In the genomic region with DNA sequence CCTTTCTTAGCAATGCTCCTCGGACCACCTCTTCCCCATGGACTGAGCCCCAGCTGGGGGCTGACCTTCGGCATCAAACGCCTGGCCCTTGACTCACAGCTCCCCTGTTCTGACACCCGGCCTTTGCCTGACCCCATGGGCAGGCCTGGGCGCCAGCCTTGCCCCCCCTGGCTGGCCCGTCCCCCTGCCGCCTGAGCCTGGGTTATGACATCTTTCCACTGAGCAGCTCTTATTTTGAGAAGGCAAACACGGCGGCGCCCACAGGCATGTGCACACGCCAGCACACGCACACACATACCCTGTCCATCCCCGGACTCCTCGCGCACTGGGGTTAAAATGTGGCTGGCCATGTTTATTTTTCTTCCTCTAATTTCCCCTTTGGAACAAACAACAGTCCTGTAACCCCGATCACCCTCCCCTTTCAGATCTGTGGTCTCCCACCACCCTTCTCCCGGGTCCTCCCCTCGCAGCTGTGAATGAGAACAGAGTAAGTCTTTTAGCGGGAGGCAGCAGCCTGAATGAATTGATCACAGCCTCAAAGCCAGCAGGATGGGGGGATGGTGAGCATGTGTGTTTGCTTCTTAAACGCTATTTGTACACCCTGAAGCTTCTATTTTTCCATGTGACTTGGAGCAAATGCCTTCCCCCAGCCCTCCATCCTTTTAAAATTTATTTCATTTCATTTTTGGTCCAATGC, we compare ENCODE assay signal across 9 cellular contexts. TPM values are rescaled to one million over a fixed set of nuclear protein-coding genes. Genes with fewer than 3 reads are reported as not detected.
DNase-seq lines count a peak whose midpoint lies in the region; ATAC-seq and TF ChIP-seq lines count a peak whose summit lies in the region.
"Had no signal": no experiment of that assay in that cellular context is flagged by ENCODE, and none has a peak within 500 bp of the region (broad histone marks: within the 10 kb centered on the region; RNA-seq: fewer than 3 reads in every experiment).

No MANE protein-coding gene starts in this region.

- TF ChIP-seq POLR2A in uterus (IDR thresholded peaks at IDR 0.05): no peak

- H3K27ac ChIP-seq in BLaER1: no peak overlapping the region
- H3K27ac ChIP-seq in duodenal mucosa (ENCODE audit: low read depth, low read length): peak overlapping the region; percentile 61
- H3K27ac ChIP-seq in uterus: peak overlapping the region; percentile 93 to 96
- no peak overlapping the region for H3K27ac ChIP-seq in CD4-positive, alpha-beta T cell (ENCODE audit: low read depth, low read length)

- no peak overlapping the region for H3K9ac ChIP-seq in BLaER1
- peak overlapping the region in 1 of 2 donors; percentile 12 for H3K9ac ChIP-seq in duodenal mucosa (ENCODE audit: low read depth in 1 of 2, low read length in 2 of 2)

- H3K9me3 ChIP-seq in BLaER1: no peaks in the 10 kb centered on the region
- no peaks in the 10 kb centered on the region for H3K9me3 ChIP-seq in duodenal mucosa (ENCODE audit: control insufficient read depth in 1 of 2, low read length in 2 of 2)
- no peaks in the 10 kb centered on the region for H3K9me3 ChIP-seq in uterus
- no peaks in the 10 kb centered on the region for H3K9me3 ChIP-seq in CD4-positive, alpha-beta T cell (ENCODE audit: control insufficient read depth, low read length)

- ATAC-seq in CD4-positive, alpha-beta T cell (ENCODE audit: poor library complexity): no peak

- H3K4me3 Mint-ChIP-seq in CD4-positive, alpha-beta T cell: no peak overlapping the region
- H3K4me3 Mint-ChIP-seq: activated naive CD8-positive, alpha-beta T cell had no signal

- no peaks in the 10 kb centered on the region for H3K9me3 Mint-ChIP-seq in CD4-positive, alpha-beta T cell

- H4K20me1 ChIP-seq in BLaER1: no peaks in the 10 kb centered on the region

- H3K4me1 ChIP-seq in BLaER1 (peaks cover 54% of the 10 kb centered on the region), duodenal mucosa (ENCODE audit: control insufficient read depth in 1 of 2, insufficient read depth in 2 of 2, low read length in 2 of 2) (peaks cover 23 to 34% of the 10 kb centered on the region in 2 donors), uterus (peaks cover 36 to 44% of the 10 kb centered on the region in 2 donors)

- no peaks in the 10 kb centered on the region for H3K4me1 Mint-ChIP-seq in CD4-positive, alpha-beta T cell (ENCODE audit: low read depth)

- no peak overlapping the region for H3K27ac Mint-ChIP-seq in CD4-positive, alpha-beta T cell
- H3K27ac Mint-ChIP-seq: activated naive CD8-positive, alpha-beta T cell had no signal

- H3K4me3 ChIP-seq in BLaER1 (no peak overlapping the region), duodenal mucosa (ENCODE audit: low read depth in 1 of 2, low read length in 2 of 2) (no peak overlapping the region), uterus (no peak overlapping the region)

- H3K27me3 Mint-ChIP-seq in CD4-positive, alpha-beta T cell: peaks cover 50% of the 10 kb centered on the region

- TF ChIP-seq CTCF in uterus (IDR thresholded peaks at IDR 0.05): peak in 1 of 4 experiments; percentile 40
- no peak for TF ChIP-seq CTCF in CD4-positive, alpha-beta T cell (IDR thresholded peaks at IDR 0.05)

- H3K36me3 ChIP-seq in BLaER1 (no peaks in the 10 kb centered on the region), duodenal mucosa (ENCODE audit: control insufficient read depth in 1 of 2, insufficient read depth in 2 of 2, low read length in 2 of 2) (no peaks in the 10 kb centered on the region), uterus (no peaks in the 10 kb centered on the region)

- no peaks in the 10 kb centered on the region for H3K36me3 Mint-ChIP-seq in CD4-positive, alpha-beta T cell (ENCODE audit: low read depth)
- H3K36me3 Mint-ChIP-seq: activated naive CD8-positive, alpha-beta T cell had no signal

- CTCF ChIA-PET in CD4-positive, alpha-beta T cell (lab: Charles Lee): no interaction called here

- peak; percentile 94 for DNase-seq in NCI-H2227 treated with DMSO at 0.1 percent for 48 hours (lab: John Stamatoyannopoulos, UW)
- peak; percentile 92 for DNase-seq in midbrain (lab: John Stamatoyannopoulos, UW)
- DNase-seq in uterus: peak; percentile 73 to 77
- no peak for DNase-seq in CD4-positive, alpha-beta T cell
- no peak for DNase-seq in activated CD8-positive, alpha-beta memory T cell treated with anti-CD3 and anti-CD28 coated beads, Interleukin-2, amount 50 U/mL, for 4 hours
- DNase-seq in activated CD4-positive, alpha-beta T cell treated with anti-CD3 and anti-CD28 coated beads for 4 hours: no peak

- peak overlapping the region; percentile 35 for H3K4me2 ChIP-seq in BLaER1

- intact Hi-C loops in uterus (cut with DNase I; ENCODE audit: low total_unique reads): no loop called here
- intact Hi-C loops in CD4-positive, alpha-beta T cell (cut with DNase I, micrococcal nuclease): no loop called here

- POLR2A ChIA-PET in CD4-positive, alpha-beta T cell (lab: Charles Lee): no interaction called here

- H3K27me3 ChIP-seq in BLaER1 (0 out of 2 replicates have a peak, but pooled peaks cover 3% of the 10 kb centered on the region), duodenal mucosa (ENCODE audit: control insufficient read depth in 1 of 2, insufficient read depth in 2 of 2, low read length in 2 of 2) (peaks cover 8 to 9% of the 10 kb centered on the region in 2 donors), uterus (no peaks in the 10 kb centered on the region)
- peaks cover 8% of the 10 kb centered on the region for H3K27me3 ChIP-seq in CD4-positive, alpha-beta T cell (ENCODE audit: control insufficient read depth, insufficient read depth, low read length)

RNA-seq across cellular contexts. Expression of gene ATOH8, which starts 11.8 kb away (rescaled TPM):
- total RNA-seq in uterus: 10 to 100 TPM; 13.2 to 83.0 (median 45.3) TPM
- not detected for total RNA-seq in CD4-positive, alpha-beta T cell

RNA-seq across cellular contexts. Expression of gene GNLY, which starts 47.8 kb away (rescaled TPM):
- total RNA-seq in uterus: 1 to 10 TPM in 2 of 4 donors, under 1 TPM in 1, not detected in 1; 0.48 to 5.9 (median 4.8) TPM
- 10 to 100 TPM; 45.1 TPM for total RNA-seq in CD4-positive, alpha-beta T cell

Comparison
In these comparisons a context has a peak if more than half of its experiments do, and no peak if none do; other contexts are left out.
1. H3K27ac ChIP-seq: peak in duodenal mucosa (single experiment) and uterus (2 of 2); none in BLaER1 (single experiment) and CD4-positive, alpha-beta T cell (single experiment).
2. DNase-seq: peak in NCI-H2227 treated with DMSO at 0.1 percent for 48 hours (single experiment), midbrain (single experiment) and uterus (2 of 2); none in CD4-positive, alpha-beta T cell (0 of 10), activated CD8-positive, alpha-beta memory T cell treated with anti-CD3 and anti-CD28 coated beads, Interleukin-2, amount 50 U/mL, for 4 hours (single experiment) and activated CD4-positive, alpha-beta T cell treated with anti-CD3 and anti-CD28 coated beads for 4 hours (0 of 2).
3. RNA of gene ATOH8, which starts 11.8 kb away (total RNA-seq): 13.2 to 83.0 TPM in uterus; not detected in CD4-positive, alpha-beta T cell; every median in the first group is over 10 times any median in the second.
4. RNA of gene GNLY, which starts 47.8 kb away (total RNA-seq): 45.1 TPM in CD4-positive, alpha-beta T cell; 0.48 to 5.9 TPM in uterus; every median in the first group is over 4 times any median in the second.